In the genomic region with DNA sequence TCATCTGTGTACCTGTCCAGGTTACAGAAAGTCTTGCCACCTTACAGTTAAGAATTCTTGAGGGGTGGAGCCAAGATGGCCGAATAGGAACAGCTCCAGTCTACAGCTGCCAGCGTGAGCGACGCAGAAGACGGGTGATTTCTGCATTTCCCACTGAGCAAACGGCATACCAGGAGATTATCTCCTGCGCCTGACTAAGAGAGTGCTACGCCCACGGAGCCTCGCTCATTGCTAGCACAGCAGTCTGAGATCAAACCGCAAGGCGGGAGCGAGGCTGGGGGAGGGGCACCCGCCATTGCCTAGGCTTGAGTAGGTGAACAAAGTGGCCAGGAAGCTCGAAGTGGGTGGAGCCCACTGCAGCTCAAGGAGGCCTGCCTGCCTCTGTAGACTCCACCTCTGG, we compare ENCODE assay signal across 8 cellular contexts.
DNase-seq lines count a peak whose midpoint lies in the region; ATAC-seq and TF ChIP-seq lines count a peak whose summit lies in the region.
"Not testable (repeated sequence)": the region's sequence is repeated elsewhere in the genome, so short reads cannot be mapped to it uniquely, and the experiment has no call there.

No MANE protein-coding gene starts in this region.

- peaks cover 45% of the 10 kb centered on the region for H3K36me3 Mint-ChIP-seq in CD4-positive, CD25-positive, alpha-beta regulatory T cell
- not testable (repeated sequence) for H3K36me3 Mint-ChIP-seq in T-helper 17 cell (ENCODE audit: low read depth)
- H3K36me3 Mint-ChIP-seq in mesothelial cell of epicardium, result peaks cover 41% of the 10 kb centered on the region

- not testable (repeated sequence) for H3K27me3 Mint-ChIP-seq in CD4-positive, CD25-positive, alpha-beta regulatory T cell; T-helper 17 cell; mesothelial cell of epicardium (ENCODE audit: low read depth)

- H3K9me3 ChIP-seq in CD4-positive, CD25-positive, alpha-beta regulatory T cell (ENCODE audit: control insufficient read depth in 2 of 2, low read length in 2 of 2); T-helper 17 cell (ENCODE audit: control insufficient read depth, low read length, poor library complexity, severe bottlenecking); iPS-18c (ENCODE audit: control insufficient read depth, insufficient read depth, low read length): not testable (repeated sequence)

- H3K4me1 ChIP-seq in CD4-positive, CD25-positive, alpha-beta regulatory T cell (ENCODE audit: control insufficient read depth, insufficient read depth, low read length, poor library complexity, severe bottlenecking), result not testable (repeated sequence)

- not testable (repeated sequence) for TF ChIP-seq CTCF in fibroblast of villous mesenchyme (IDR thresholded peaks at IDR 0.05; ENCODE audit: insufficient read depth, low read depth, low read length); mesothelial cell of epicardium (IDR thresholded peaks at IDR 0.05; ENCODE audit: unreplicated experiment)

- peaks cover 1 to 16% (median 14%) of the 10 kb centered on the region in 4 donors for H3K4me1 Mint-ChIP-seq in CD4-positive, CD25-positive, alpha-beta regulatory T cell
- peaks cover 16% of the 10 kb centered on the region for H3K4me1 Mint-ChIP-seq in T-helper 17 cell
- peaks cover 19% of the 10 kb centered on the region for H3K4me1 Mint-ChIP-seq in mesothelial cell of epicardium

- H3K27ac Mint-ChIP-seq in CD4-positive, CD25-positive, alpha-beta regulatory T cell, result peak overlapping the region in 2 of 3 donors; percentile 51 to 73
- H3K27ac Mint-ChIP-seq in T-helper 17 cell, result peak overlapping the region; percentile 24
- H3K27ac Mint-ChIP-seq in mesothelial cell of epicardium, result peak overlapping the region; percentile 21

- not testable (repeated sequence) for H3K4me3 Mint-ChIP-seq in CD4-positive, CD25-positive, alpha-beta regulatory T cell
- peak overlapping the region; percentile 36 for H3K4me3 Mint-ChIP-seq in T-helper 17 cell
- H3K4me3 Mint-ChIP-seq in mesothelial cell of epicardium, result peak overlapping the region; percentile 49

- H3K36me3 ChIP-seq in CD4-positive, CD25-positive, alpha-beta regulatory T cell (ENCODE audit: control insufficient read depth, insufficient read depth, low read length), result peaks cover 25% of the 10 kb centered on the region
- H3K36me3 ChIP-seq in H7 (replicated peaks; ENCODE audit: control insufficient read depth, insufficient read depth, low read length), result not testable (repeated sequence)

- not testable (repeated sequence) for H3K9me3 Mint-ChIP-seq in CD4-positive, CD25-positive, alpha-beta regulatory T cell
- H3K9me3 Mint-ChIP-seq in mesothelial cell of epicardium, result peaks cover 23% of the 10 kb centered on the region

- not testable (repeated sequence) for H3K27ac ChIP-seq in CD4-positive, CD25-positive, alpha-beta regulatory T cell (ENCODE audit: insufficient read depth, low read length, poor library complexity, severe bottlenecking)

- not testable (repeated sequence) for ATAC-seq in CD4-positive, CD25-positive, alpha-beta regulatory T cell (ENCODE audit: low read depth in 2 of 2); T-helper 17 cell

- not testable (repeated sequence) for H3K27me3 ChIP-seq in CD4-positive, CD25-positive, alpha-beta regulatory T cell (ENCODE audit: control insufficient read depth, insufficient read depth, low read length); H7 (ENCODE audit: control insufficient read depth, insufficient read depth, low read length)

- not testable (repeated sequence) for DNase-seq in CD4-positive, CD25-positive, alpha-beta regulatory T cell; H7; T-helper 17 cell; mesothelial cell of epicardium (ENCODE audit: low spot score in 2 of 2, unreplicated experiment in 2 of 2)
- peak; percentile 1 for DNase-seq in central memory CD4-positive, alpha-beta T cell
- peak; percentile 79 for DNase-seq in fibroblast of villous mesenchyme (ENCODE audit: low read depth)
- peak; percentile 12 for DNase-seq in stimulated activated CD4-positive, alpha-beta T cell treated with anti-CD3 and anti-CD28 coated beads, Interleukin-15, amount 100 ng/mL, for 24 hours

- not testable (repeated sequence) for H3K4me3 ChIP-seq in CD4-positive, CD25-positive, alpha-beta regulatory T cell (ENCODE audit: low read depth, low read length); fibroblast of villous mesenchyme (ENCODE audit: low read depth, low read length)
- peak overlapping the region; percentile 40 for H3K4me3 ChIP-seq in H7 (ENCODE audit: insufficient read depth, low read depth, low read length)
- peak overlapping the region; percentile 17; the same call in 1 of the 2 replicates for H3K4me3 ChIP-seq in iPS-18c (ENCODE audit: insufficient read depth, low read depth, low read length)
